19 cellular contexts compared by ENCODE assay signal in the genomic region with DNA sequence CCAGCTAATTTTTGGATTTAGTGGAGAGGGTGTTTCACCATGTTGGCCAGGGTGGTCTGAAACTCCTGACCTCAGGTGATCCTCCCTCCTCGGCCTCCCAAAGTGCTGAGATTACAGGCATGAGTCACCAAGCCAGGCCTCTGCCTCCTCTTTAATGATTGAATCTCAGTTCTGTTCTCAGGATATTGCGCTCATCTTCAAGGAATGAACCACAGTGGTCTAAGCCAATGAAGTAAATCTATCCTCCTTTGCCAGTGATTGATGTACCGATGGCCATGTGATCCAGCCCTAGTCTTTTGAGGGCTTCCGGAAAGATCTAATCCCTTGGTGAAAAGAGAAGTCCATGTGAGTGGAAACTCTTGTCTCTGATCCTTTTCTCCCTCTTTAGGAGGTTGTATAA.
"Had no signal": no experiment of that assay in that cellular context is flagged by ENCODE, and none has a peak within 500 bp of the region (broad histone marks: within the 10 kb centered on the region; RNA-seq: fewer than 3 reads in every experiment).

No MANE protein-coding gene starts in this region.

- DNase-seq: activated CD4-positive, alpha-beta T cell treated with anti-CD3 and anti-CD28 coated beads, Interleukin-2, amount 10 ng/mL, durations not matched to agents 24 days and 14 days; activated CD4-positive, alpha-beta T cell treated with anti-CD3 and anti-CD28 coated beads, Interleukin-2, amount 50 U/mL, for 4 hours; activated CD8-positive, alpha-beta T cell treated with anti-CD3 and anti-CD28 coated beads for 36 hours; activated effector memory CD4-positive, alpha-beta T cell treated with anti-CD3 and anti-CD28 coated beads, Interleukin-2, amount 50 U/mL, for 16 hours; activated naive CD4-positive, alpha-beta T cell; activated naive CD4-positive, alpha-beta T cell treated with anti-CD3 and anti-CD28 coated beads, Interleukin-2, amount 50 U/mL, for 16 hours; activated naive CD8-positive, alpha-beta T cell treated with anti-CD3 and anti-CD28 coated beads, Interleukin-2, amount 10 ng/mL, durations not matched to agents 7 days and 5 days; activated T-cell treated with anti-CD3 and anti-CD28 coated beads, Interleukin-2, amount 50 U/mL, for 1 hour; activated T-cell treated with anti-CD3 and anti-CD28 coated beads, Interleukin-2, amount 50 U/mL, for 72 hours; adrenal gland; brain microvascular endothelial cell; central memory CD4-positive, alpha-beta T cell; NCI-H1930; NCI-H2081 treated with DMSO at 0.1 percent for 48 hours; SJCRH30; T-cell; T-helper 17 cell had no signal

- ATAC-seq: activated CD8-positive, alpha-beta T cell treated with anti-CD3 and anti-CD28 coated beads for 36 hours; activated T-cell treated with anti-CD3 and anti-CD28 coated beads, Interleukin-2, amount 50 U/mL, for 72 hours; activated T-helper 17 cell treated with anti-CD3 and anti-CD28 coated beads, Interleukin-2, amount 50 U/mL, for 72 hours; Panc1; T-cell; T-helper 17 cell had no signal
